In the genomic region with DNA sequence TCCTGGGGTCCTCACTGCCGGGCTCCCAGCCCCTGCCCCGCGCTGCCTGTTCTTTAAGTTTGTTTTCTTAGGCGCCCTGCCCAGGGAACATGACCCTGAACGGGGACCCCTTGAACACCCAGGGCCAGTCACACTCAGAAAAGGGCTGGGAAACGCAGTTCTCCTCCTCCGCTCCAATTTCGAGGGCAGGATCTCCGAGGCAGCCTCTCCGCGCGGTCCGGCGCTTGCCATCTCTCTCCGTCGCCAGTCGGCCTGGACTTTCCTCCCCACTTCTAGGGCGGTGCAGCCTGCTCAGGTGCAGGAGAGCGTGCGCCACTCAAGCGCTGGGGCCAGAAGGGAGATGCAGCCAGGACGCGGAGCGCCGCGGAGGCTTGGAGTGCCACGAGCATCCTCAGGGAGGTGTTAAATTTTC, we compare ENCODE assay signal across 24 cellular contexts. TPM values are rescaled to one million over a fixed set of nuclear protein-coding genes. Genes with fewer than 3 reads are reported as not detected.
DNase-seq lines count a peak whose midpoint lies in the region; ATAC-seq, FAIRE-seq and TF ChIP-seq lines count a peak whose summit lies in the region.
"Had no signal": no experiment of that assay in that cellular context is flagged by ENCODE, and none has a peak within 500 bp of the region (broad histone marks: within the 10 kb centered on the region; RNA-seq: fewer than 3 reads in every experiment).

No MANE protein-coding gene starts in this region.

- TF ChIP-seq CTCF in mammary epithelial cell (conservative IDR thresholded peaks at IDR 0.05 in 1 of 2, IDR thresholded peaks at IDR 0.05 in 1 of 2; ENCODE audit: extremely low read depth in 1 of 2, insufficient read depth in 1 of 2, low read depth in 1 of 2, low read length in 2 of 2), result no peak
- TF ChIP-seq CTCF in breast epithelium (IDR thresholded peaks at IDR 0.05), result no peak
- no peak for TF ChIP-seq CTCF in hepatocyte (IDR thresholded peaks at IDR 0.05; ENCODE audit: poor library complexity)
- TF ChIP-seq CTCF in RWPE1 (conservative IDR thresholded peaks at IDR 0.05; ENCODE audit: low read depth), result no peak
- no peak for TF ChIP-seq CTCF in lower leg skin (IDR thresholded peaks at IDR 0.05)

- H3K79me2 ChIP-seq in mammary epithelial cell (ENCODE audit: insufficient read depth, low read length) (peaks cover 3% of the 10 kb centered on the region), hepatocyte (no peaks in the 10 kb centered on the region)

- intact Hi-C loops in mammary epithelial cell (cut with micrococcal nuclease) (no loop called here), breast epithelium (cut with DNase I; ENCODE audit: low total_unique reads) (no loop called here), lower leg skin (cut with DNase I; ENCODE audit: low total_unique reads) (no loop called here)

- CTCF ChIA-PET in mammary epithelial cell (lab: Charles Lee; ENCODE audit: low non-redundant PET), result no interaction called here
- CTCF ChIA-PET in RWPE1 (lab: Yijun Ruan, JAX), result no interaction called here

- H3K4me2 ChIP-seq in mammary epithelial cell (ENCODE audit: insufficient read depth, low read depth, low read length) (peak overlapping the region; percentile 67), hepatocyte (peak overlapping the region; percentile 59)

- no peaks in the 10 kb centered on the region for H4K20me1 ChIP-seq in mammary epithelial cell (ENCODE audit: insufficient read depth, low read length)
- H4K20me1 ChIP-seq in hepatocyte (ENCODE audit: insufficient read depth, poor library complexity, severe bottlenecking), result no peaks in the 10 kb centered on the region

- H3K4me3 ChIP-seq in mammary epithelial cell (replicated peaks in 1 of 3; ENCODE audit: insufficient read depth in 1 of 3, low read depth in 2 of 3, low read length in 3 of 3), result no peak overlapping the region
- peak overlapping the region in 1 of 3 donors; percentile 0 for H3K4me3 ChIP-seq in breast epithelium
- H3K4me3 ChIP-seq in hepatocyte, result no peak overlapping the region
- no peak overlapping the region for H3K4me3 ChIP-seq in small intestine (ENCODE audit: low read depth in 1 of 2, low read length in 2 of 2)
- no peak overlapping the region for H3K4me3 ChIP-seq in lower leg skin (ENCODE audit: low read depth, poor library complexity, severe bottlenecking)
- H3K4me3 ChIP-seq: transverse colon had no signal

- dilution Hi-C loops in mammary epithelial cell (cut with HindIII; ENCODE audit: low sequenced_read_pairs), result loop anchor here (25.0 kb wide), 1 partner anchor 130 kb away; a partner anchor contains a TSS

- H2AFZ ChIP-seq in mammary epithelial cell (ENCODE audit: low read depth, low read length) (peak overlapping the region; percentile 65), hepatocyte (no peak overlapping the region)

- no peaks in the 10 kb centered on the region for H3K36me3 ChIP-seq in mammary epithelial cell (ENCODE audit: insufficient read depth, low read length)
- no peaks in the 10 kb centered on the region for H3K36me3 ChIP-seq in breast epithelium
- H3K36me3 ChIP-seq in hepatocyte (replicated peaks; ENCODE audit: insufficient read depth, low read depth), result no peaks in the 10 kb centered on the region
- no peaks in the 10 kb centered on the region for H3K36me3 ChIP-seq in small intestine (ENCODE audit: control insufficient read depth in 2 of 2, insufficient read depth in 2 of 2, low read length in 2 of 2)
- H3K36me3 ChIP-seq: esophagus muscularis mucosa, transverse colon had no signal

- H3K27me3 ChIP-seq in mammary epithelial cell (ENCODE audit: insufficient read depth, low read length) (no peaks in the 10 kb centered on the region), breast epithelium (peaks cover 0 to 29% of the 10 kb centered on the region in 2 donors), hepatocyte (peaks cover 85% of the 10 kb centered on the region), small intestine (ENCODE audit: control insufficient read depth in 2 of 2, insufficient read depth in 2 of 2, low read length in 2 of 2) (peaks cover 0 to 9% of the 10 kb centered on the region in 2 donors)

- no peaks in the 10 kb centered on the region for H3K9me3 ChIP-seq in mammary epithelial cell (replicated peaks; ENCODE audit: insufficient read depth, low read length)
- no peaks in the 10 kb centered on the region for H3K9me3 ChIP-seq in breast epithelium
- no peaks in the 10 kb centered on the region for H3K9me3 ChIP-seq in hepatocyte (ENCODE audit: low read depth)
- no peaks in the 10 kb centered on the region for H3K9me3 ChIP-seq in small intestine (ENCODE audit: control insufficient read depth, low read depth)
- H3K9me3 ChIP-seq: esophagus muscularis mucosa, transverse colon had no signal

- DNase-seq in mammary epithelial cell (no peak), breast epithelium (ENCODE audit: low spot score in 2 of 2) (no peak), hepatocyte (ENCODE audit: low spot score) (peak; percentile 54), mesenteric fat pad (ENCODE audit: low spot score) (peak; percentile 76), small intestine (peak; percentile 31), RWPE1 (ENCODE audit: low spot score) (no peak), lower leg skin (ENCODE audit: low spot score in 2 of 2) (no peak)
- DNase-seq: activated CD4-positive, alpha-beta T cell treated with anti-CD3 and anti-CD28 coated beads for 4 hours; activated CD8-positive, alpha-beta memory T cell treated with anti-CD3 and anti-CD28 coated beads, Interleukin-2, amount 50 U/mL, for 4 hours; activated effector memory CD4-positive, alpha-beta T cell treated with Interleukin-2 at 50 U/mL for 16 hours; central memory CD4-positive, alpha-beta T cell; COR-L47; EL; Kasumi-1; midbrain; NCI-H1105 treated with DMSO at 0.1 percent for 48 hours; NCI-H2107; NCI-H510A treated with DMSO at 0.1 percent for 48 hours; RPMI8226; transverse colon had no signal

- H3K27ac ChIP-seq in mammary epithelial cell (ENCODE audit: insufficient read depth, low read depth, low read length) (no peak overlapping the region), breast epithelium (peak overlapping the region in 1 of 2 donors; percentile 22), hepatocyte (no peak overlapping the region), small intestine (ENCODE audit: low read depth in 1 of 2, low read length in 1 of 2) (no peak overlapping the region), RWPE1 (no peak overlapping the region)
- H3K27ac ChIP-seq: 22Rv1, transverse colon had no signal

- in situ Hi-C loops in mammary epithelial cell (cut with MboI; ENCODE audit: low sequenced_read_pairs in 2 of 2), result loop anchor here (25.0 kb wide), 2 partner anchors 295 to 1245 kb away; no protein-coding TSS in a partner anchor

- POLR2A ChIA-PET in RWPE1 (lab: Yijun Ruan, JAX; ENCODE audit: low non-redundant PET), result no interaction called here

- H3K4me1 ChIP-seq in mammary epithelial cell (ENCODE audit: insufficient read depth, low read length), result peaks cover 16% of the 10 kb centered on the region
- H3K4me1 ChIP-seq in breast epithelium, result peaks cover 0 to 4% of the 10 kb centered on the region in 2 donors
- H3K4me1 ChIP-seq in hepatocyte (ENCODE audit: insufficient read depth), result peaks cover 7% of the 10 kb centered on the region
- H3K4me1 ChIP-seq in small intestine (ENCODE audit: control insufficient read depth in 2 of 2, insufficient read depth in 1 of 2, low read depth in 1 of 2, low read length in 1 of 2), result no peaks in the 10 kb centered on the region

- H3K9ac ChIP-seq in mammary epithelial cell (ENCODE audit: insufficient read depth, low read length), result no peak overlapping the region

- H3K9me2 ChIP-seq in hepatocyte (replicated peaks; ENCODE audit: insufficient read depth), result no peaks in the 10 kb centered on the region

- 13% methylated on average over 13 of the region's 27 CpGs for WGBS in mammary epithelial cell (ENCODE audit: low coverage, missing lambda C conversion rate)
- WGBS in hepatocyte (ENCODE audit: low lambda C conversion rate, missing lambda C conversion rate), result 26% methylated on average over 25 of the region's 27 CpGs
- WGBS in small intestine, 3 donors, result 7 to 39% (median 32%) methylated on average over 26 to 27 of the region's 27 CpGs
- WGBS in lower leg skin, 2 donors, result 63 to 66% methylated on average over 27 of the region's 27 CpGs

- no peak for TF ChIP-seq POLR2A in breast epithelium (IDR thresholded peaks at IDR 0.05)
- no peak for TF ChIP-seq POLR2A in lower leg skin (IDR thresholded peaks at IDR 0.05)

- no peak for FAIRE-seq in small intestine (lab: Jason Lieb, UNC)
- FAIRE-seq: GM18507 had no signal

- BruUV-seq in mammary epithelial cell (replicated peaks; lab: Mats Ljungman, UMichigan), result no TSS peak

- ATAC-seq in SK-N-SH treated with all-trans-retinoic acid at 6 μM for 48 hours, result no peak

TF ChIP-seq in SK-N-SH treated with all-trans-retinoic acid at 6 μM for 48 hours, 23 proteins besides CTCF, POLR2A, EP300 and RAD21 (continues in another document):
- no peak for TF ChIP-seq TOX (CRISPR knock-in tag; IDR thresholded peaks at IDR 0.05; ENCODE audit: borderline replicate concordance)
- no peak for TF ChIP-seq RARB (CRISPR knock-in tag; IDR thresholded peaks at IDR 0.05)
- no peak for TF ChIP-seq ZC3H10 (CRISPR knock-in tag; IDR thresholded peaks at IDR 0.05)
- TF ChIP-seq SNAI2 (CRISPR knock-in tag; IDR thresholded peaks at IDR 0.05), result no peak

RNA-seq across cellular contexts. Expression of a gene that starts 9.9 kb away (rescaled TPM):
- 1 to 10 TPM in 1 of 2 donors, under 1 TPM in 1; 0.33 to 8.0 TPM for total RNA-seq in mammary epithelial cell
- polyA plus RNA-seq in mammary epithelial cell, result 3.8 TPM
- polyA minus RNA-seq in mammary epithelial cell, result 31.5 TPM
- total RNA-seq in breast epithelium, result 1 to 10 TPM; 1.2 to 7.0 (median 5.9) TPM
- 0.40 and 1.8 TPM in 2 replicates for total RNA-seq in hepatocyte
- 0.65 and 0.66 TPM in 2 replicates for polyA plus RNA-seq in hepatocyte
- 2.6 TPM for total RNA-seq in mesenteric fat pad
- polyA plus RNA-seq in small intestine, result 1 to 10 TPM in 1 of 3 donors, under 1 TPM in 1, not detected in 1; 0.27 to 2.0 TPM
- total RNA-seq in lower leg skin, result 1 to 10 TPM; 1.4 to 4.6 (median 3.9) TPM

RNA-seq across cellular contexts. Expression of a gene that starts 59.3 kb away (rescaled TPM):
- total RNA-seq in mammary epithelial cell (1 to 10 TPM in 1 of 2 donors, under 1 TPM in 1; 0.17 to 2.9 TPM), breast epithelium (not detected), hepatocyte (0.04 TPM in 1 of 2 replicates, not detected in the other), mesenteric fat pad (not detected), lower leg skin (under 1 TPM in 1 of 4 donors, not detected in 3; 0.03 TPM)
- polyA plus RNA-seq in mammary epithelial cell (3.9 TPM), hepatocyte (0.04 and 0.42 TPM in 2 replicates), small intestine (under 1 TPM in 1 of 3 donors, not detected in 2; 0.10 TPM)
- 19.9 TPM for polyA minus RNA-seq in mammary epithelial cell

Comparison
In these comparisons a context has a peak if more than half of its experiments do, and no peak if none do; other contexts are left out.
1. DNase-seq: peak in hepatocyte (single experiment), mesenteric fat pad (single experiment) and small intestine (single experiment); none in mammary epithelial cell (single experiment), breast epithelium (0 of 2), RWPE1 (single experiment) and lower leg skin (0 of 2).